In genomic region chr21:45918835-45919467, GRCh38 we compare ENCODE assay signal across 30 cellular contexts.
"Had no signal": no experiment of that assay in that cellular context is flagged by ENCODE, and none has a peak within 500 bp of the region (broad histone marks: within the 10 kb centered on the region; RNA-seq: fewer than 3 reads in every experiment).

No MANE protein-coding gene starts in this region.

- H3K4me3 Mint-ChIP-seq: activated CD4-positive, alpha-beta memory T cell treated with anti-CD3 and anti-CD28 coated beads, Interleukin-2, amount 10 ng/mL, durations not matched to agents 7 days and 5 days; activated CD4-positive, alpha-beta T cell treated with anti-CD3 and anti-CD28 coated beads, Interleukin-2, amount 10 ng/mL, durations not matched to agents 7 days and 5 days; activated naive CD4-positive, alpha-beta T cell treated with anti-CD3 and anti-CD28 coated beads, Interleukin-2, amount 50 U/mL, for 24 hours; activated naive CD8-positive, alpha-beta T cell treated with anti-CD3 and anti-CD28 coated beads, Interleukin-2, amount 50 U/mL, for 24 hours; activated T-cell treated with anti-CD3 and anti-CD28 coated beads, Interleukin-2, amount 50 U/mL, for 4 hours; activated T-helper 17 cell treated with anti-CD3 and anti-CD28 coated beads, Interleukin-2, amount 50 U/mL, for 72 hours; dendritic cell treated with granulocyte-macrophage colony-stimulating factor and Interleukin-4, amounts not matched to agents 40 ng/mL and 50 ng/mL, for 4 days; naive thymus-derived CD4-positive, alpha-beta T cell; stimulated activated effector memory CD8-positive, alpha-beta T cell treated with anti-CD3 and anti-CD28 coated beads, Interleukin-12 subunit alpha, Interleukin-12 subunit beta, amount 100 ng/mL, for 72 hours; stimulated activated naive CD8-positive, alpha-beta T cell treated with anti-CD3 and anti-CD28 coated beads, Interleukin-15, Interleukin-2, amounts not matched to agents 100 ng/mL and 50 ng/mL, for 24 hours; type B pancreatic cell had no signal

- H3K4me1 ChIP-seq: esophagus squamous epithelium, pancreas, prostate gland, uterus had no signal

- H3K27me3 Mint-ChIP-seq: activated CD4-positive, alpha-beta memory T cell treated with anti-CD3 and anti-CD28 coated beads, Interleukin-2, amount 10 ng/mL, durations not matched to agents 7 days and 5 days; activated CD4-positive, alpha-beta T cell treated with anti-CD3 and anti-CD28 coated beads, Interleukin-2, amount 10 ng/mL, durations not matched to agents 7 days and 5 days; activated naive CD4-positive, alpha-beta T cell treated with anti-CD3 and anti-CD28 coated beads, Interleukin-2, amount 50 U/mL, for 24 hours; activated naive CD8-positive, alpha-beta T cell treated with anti-CD3 and anti-CD28 coated beads, Interleukin-2, amount 50 U/mL, for 24 hours; activated T-helper 17 cell treated with anti-CD3 and anti-CD28 coated beads, Interleukin-2, amount 50 U/mL, for 72 hours; dendritic cell treated with granulocyte-macrophage colony-stimulating factor and Interleukin-4, amounts not matched to agents 40 ng/mL and 50 ng/mL, for 4 days; naive thymus-derived CD4-positive, alpha-beta T cell; stimulated activated naive CD8-positive, alpha-beta T cell treated with anti-CD3 and anti-CD28 coated beads, Interleukin-15, Interleukin-2, amounts not matched to agents 100 ng/mL and 50 ng/mL, for 24 hours had no signal

- H3K27me3 ChIP-seq: breast epithelium, pancreas, sigmoid colon, uterus had no signal

- H3K9me3 ChIP-seq: breast epithelium, esophagus squamous epithelium, pancreas, prostate gland, sigmoid colon, uterus had no signal

- DNase-seq: activated CD4-positive, alpha-beta memory T cell treated with anti-CD3 and anti-CD28 coated beads, Interleukin-2, amount 10 ng/mL, durations not matched to agents 7 days and 5 days; activated CD4-positive, alpha-beta T cell treated with anti-CD3 and anti-CD28 coated beads for 1 hour; activated CD4-positive, alpha-beta T cell treated with anti-CD3 and anti-CD28 coated beads, Interleukin-2, amount 10 ng/mL, durations not matched to agents 7 days and 5 days; activated CD8-positive, alpha-beta memory T cell treated with anti-CD3 and anti-CD28 coated beads, Interleukin-2, amount 50 U/mL, for 48 hours; activated naive CD8-positive, alpha-beta T cell treated with anti-CD3 and anti-CD28 coated beads, Interleukin-2, amount 50 U/mL, for 24 hours; activated T-cell treated with anti-CD3 and anti-CD28 coated beads, Interleukin-2, amount 50 U/mL, for 4 hours; amygdala; central memory CD4-positive, alpha-beta T cell; esophagus squamous epithelium; foreskin melanocyte; islet precursor cell; left colon; midbrain; naive thymus-derived CD4-positive, alpha-beta T cell; nucleus accumbens; sigmoid colon; small intestine; stimulated activated CD4-positive, alpha-beta T cell treated with anti-CD3 and anti-CD28 coated beads, Interleukin-4, amount 100 ng/mL, for 24 hours; T-helper 9 cell; uterus had no signal

- H3K36me3 Mint-ChIP-seq: activated naive CD4-positive, alpha-beta T cell treated with anti-CD3 and anti-CD28 coated beads, Interleukin-2, amount 50 U/mL, for 24 hours; naive thymus-derived CD4-positive, alpha-beta T cell; stimulated activated effector memory CD8-positive, alpha-beta T cell treated with anti-CD3 and anti-CD28 coated beads, Interleukin-12 subunit alpha, Interleukin-12 subunit beta, amount 100 ng/mL, for 72 hours; type B pancreatic cell had no signal

- H3K36me3 ChIP-seq: breast epithelium, esophagus squamous epithelium, pancreas, prostate gland, sigmoid colon, uterus had no signal

- H3K4me1 Mint-ChIP-seq: activated T-helper 17 cell treated with anti-CD3 and anti-CD28 coated beads, Interleukin-2, amount 50 U/mL, for 72 hours had no signal

- H3K27ac ChIP-seq: breast epithelium, epithelial cell of prostate, esophagus squamous epithelium, pancreas, prostate gland, sigmoid colon, uterus had no signal

- H3K4me3 ChIP-seq: breast epithelium, esophagus squamous epithelium, pancreas, prostate gland, sigmoid colon, uterus had no signal

- ATAC-seq: activated naive CD8-positive, alpha-beta T cell treated with anti-CD3 and anti-CD28 coated beads, Interleukin-2, amount 50 U/mL, for 24 hours; activated T-cell treated with anti-CD3 and anti-CD28 coated beads, Interleukin-2, amount 50 U/mL, for 4 hours; activated T-helper 17 cell treated with anti-CD3 and anti-CD28 coated beads, Interleukin-2, amount 50 U/mL, for 72 hours; left colon; naive thymus-derived CD4-positive, alpha-beta T cell; pancreas; stimulated activated effector memory CD8-positive, alpha-beta T cell treated with anti-CD3 and anti-CD28 coated beads, Interleukin-12 subunit alpha, Interleukin-12 subunit beta, amount 100 ng/mL, for 72 hours had no signal

- H3K9me3 Mint-ChIP-seq: activated CD4-positive, alpha-beta T cell treated with anti-CD3 and anti-CD28 coated beads, Interleukin-2, amount 10 ng/mL, durations not matched to agents 7 days and 5 days; activated naive CD4-positive, alpha-beta T cell treated with anti-CD3 and anti-CD28 coated beads, Interleukin-2, amount 50 U/mL, for 24 hours; activated naive CD8-positive, alpha-beta T cell treated with anti-CD3 and anti-CD28 coated beads, Interleukin-2, amount 50 U/mL, for 24 hours; activated T-cell treated with anti-CD3 and anti-CD28 coated beads, Interleukin-2, amount 50 U/mL, for 4 hours; activated T-helper 17 cell treated with anti-CD3 and anti-CD28 coated beads, Interleukin-2, amount 50 U/mL, for 72 hours; dendritic cell treated with granulocyte-macrophage colony-stimulating factor and Interleukin-4, amounts not matched to agents 40 ng/mL and 50 ng/mL, for 4 days; naive thymus-derived CD4-positive, alpha-beta T cell; stimulated activated effector memory CD8-positive, alpha-beta T cell treated with anti-CD3 and anti-CD28 coated beads, Interleukin-12 subunit alpha, Interleukin-12 subunit beta, amount 100 ng/mL, for 72 hours; stimulated activated naive CD8-positive, alpha-beta T cell treated with anti-CD3 and anti-CD28 coated beads, Interleukin-15, Interleukin-2, amounts not matched to agents 100 ng/mL and 50 ng/mL, for 24 hours; type B pancreatic cell had no signal

- H3K27ac Mint-ChIP-seq: activated CD4-positive, alpha-beta memory T cell treated with anti-CD3 and anti-CD28 coated beads, Interleukin-2, amount 10 ng/mL, durations not matched to agents 7 days and 5 days; activated CD4-positive, alpha-beta T cell treated with anti-CD3 and anti-CD28 coated beads, Interleukin-2, amount 10 ng/mL, durations not matched to agents 7 days and 5 days; activated naive CD4-positive, alpha-beta T cell treated with anti-CD3 and anti-CD28 coated beads, Interleukin-2, amount 50 U/mL, for 24 hours; activated naive CD8-positive, alpha-beta T cell treated with anti-CD3 and anti-CD28 coated beads, Interleukin-2, amount 50 U/mL, for 24 hours; activated T-helper 17 cell treated with anti-CD3 and anti-CD28 coated beads, Interleukin-2, amount 50 U/mL, for 72 hours; dendritic cell treated with granulocyte-macrophage colony-stimulating factor and Interleukin-4, amounts not matched to agents 40 ng/mL and 50 ng/mL, for 4 days; stimulated activated effector memory CD8-positive, alpha-beta T cell treated with anti-CD3 and anti-CD28 coated beads, Interleukin-12 subunit alpha, Interleukin-12 subunit beta, amount 100 ng/mL, for 72 hours; stimulated activated naive CD8-positive, alpha-beta T cell treated with anti-CD3 and anti-CD28 coated beads, Interleukin-15, Interleukin-2, amounts not matched to agents 100 ng/mL and 50 ng/mL, for 24 hours; type B pancreatic cell had no signal
